11 cellular contexts compared by ENCODE assay signal in genomic region chr15:90882781-90883525, GRCh38. TPM values are rescaled to one million over a fixed set of nuclear protein-coding genes. Genes with fewer than 3 reads are reported as not detected.
DNase-seq lines count a peak whose midpoint lies in the region; ATAC-seq and TF ChIP-seq lines count a peak whose summit lies in the region.
"Had no signal": no experiment of that assay in that cellular context is flagged by ENCODE, and none has a peak within 500 bp of the region (broad histone marks: within the 10 kb centered on the region; RNA-seq: fewer than 3 reads in every experiment).

No MANE protein-coding gene starts in this region.

- H3K4me3 ChIP-seq in IMR-90 (ENCODE audit: insufficient read depth, low read depth, low read length): no peak overlapping the region
- H3K4me3 ChIP-seq in adipocyte (ENCODE audit: low read length): no peak overlapping the region
- H3K4me3 ChIP-seq in right lobe of liver: no peak overlapping the region

- no peak overlapping the region for H2BK15ac ChIP-seq in IMR-90 (ENCODE audit: low read depth, low read length)

- H2AK5ac ChIP-seq in IMR-90 (ENCODE audit: low read depth, low read length): peak overlapping the region; percentile 65; the same call in 1 of the 2 replicates

- peak overlapping the region; percentile 93 to 99; a peak in 3 of 4 replicates for H4K8ac ChIP-seq in IMR-90 (ENCODE audit: low read depth in 2 of 2, low read length in 2 of 2)

- no peak overlapping the region for H3K18ac ChIP-seq in IMR-90 (ENCODE audit: low read depth, low read length)

- BruUV-seq in IMR-90 (replicated peaks; lab: Mats Ljungman, UMichigan): no TSS peak

- no peak overlapping the region for H3K14ac ChIP-seq in IMR-90 (replicated peaks; ENCODE audit: low read depth, low read length)

- peak overlapping the region; percentile 81 for H3K27ac Mint-ChIP-seq in stimulated activated effector memory CD8-positive, alpha-beta T cell treated with anti-CD3 and anti-CD28 coated beads, Interleukin-12 subunit alpha, Interleukin-12 subunit beta, amount 100 ng/mL, for 72 hours
- H3K27ac Mint-ChIP-seq: activated naive CD4-positive, alpha-beta T cell treated with anti-CD3 and anti-CD28 coated beads, Interleukin-2, amount 50 U/mL, for 24 hours had no signal

- peak overlapping the region; percentile 74 for H4K5ac ChIP-seq in IMR-90 (ENCODE audit: low read depth, low read length)

- intact Hi-C loops in IMR-90 (cut with micrococcal nuclease) (no loop called here), right lobe of liver (cut with DNase I) (no loop called here)

- DNase-seq in IMR-90: no peak
- no peak for DNase-seq in adipocyte (ENCODE audit: low read depth)
- DNase-seq in right lobe of liver: peak; percentile 16 to 59 (median 58)
- DNase-seq in stimulated activated effector memory CD8-positive, alpha-beta T cell treated with anti-CD3 and anti-CD28 coated beads, Interleukin-12 subunit alpha, Interleukin-12 subunit beta, amount 100 ng/mL, for 72 hours (ENCODE audit: low spot score in 2 of 2): no peak
- no peak for DNase-seq in UCSD-AML1 (lab: John Stamatoyannopoulos, UW; ENCODE audit: unreplicated experiment)
- no peak for DNase-seq in ureter (ENCODE audit: low spot score)
- DNase-seq in effector CD8-positive, alpha-beta T cell (lab: John Stamatoyannopoulos, UW): no peak
- DNase-seq: KG1, NCI-H510A treated with DMSO at 0.1 percent for 48 hours had no signal

- H3K4me3 Mint-ChIP-seq in stimulated activated effector memory CD8-positive, alpha-beta T cell treated with anti-CD3 and anti-CD28 coated beads, Interleukin-12 subunit alpha, Interleukin-12 subunit beta, amount 100 ng/mL, for 72 hours: peak overlapping the region; percentile 9
- H3K4me3 Mint-ChIP-seq: activated naive CD4-positive, alpha-beta T cell treated with anti-CD3 and anti-CD28 coated beads, Interleukin-2, amount 50 U/mL, for 24 hours had no signal

- H3K36me3 Mint-ChIP-seq in stimulated activated effector memory CD8-positive, alpha-beta T cell treated with anti-CD3 and anti-CD28 coated beads, Interleukin-12 subunit alpha, Interleukin-12 subunit beta, amount 100 ng/mL, for 72 hours: peaks cover 97% of the 10 kb centered on the region

- dilution Hi-C loops in IMR-90 (cut with HindIII; ENCODE audit: low sequenced_read_pairs, unreplicated experiment): no loop called here

- H3K9me3 ChIP-seq in IMR-90 (ENCODE audit: control insufficient read depth, insufficient read depth, low read length) (no peaks in the 10 kb centered on the region), adipocyte (ENCODE audit: control insufficient read depth, low read length) (no peaks in the 10 kb centered on the region), right lobe of liver (no peaks in the 10 kb centered on the region)

- H3K36me3 ChIP-seq in IMR-90 (ENCODE audit: control insufficient read depth, insufficient read depth, low read length) (peaks cover 38% of the 10 kb centered on the region), adipocyte (ENCODE audit: control insufficient read depth, insufficient read depth, low read length, severe bottlenecking) (peaks cover 45% of the 10 kb centered on the region), right lobe of liver (peaks cover 5 to 44% (median 27%) of the 10 kb centered on the region in 4 donors)

- H2BK5ac ChIP-seq in IMR-90 (ENCODE audit: low read depth, low read length, poor library complexity, severe bottlenecking): no peak overlapping the region

- H3K79me1 ChIP-seq in IMR-90 (ENCODE audit: low read depth in 1 of 2, low read length in 2 of 2): peaks cover 9 to 16% of the 10 kb centered on the region in 2 experiments; a peak in 3 of 4 replicates

- no peaks in the 10 kb centered on the region for H3K9me3 Mint-ChIP-seq in stimulated activated effector memory CD8-positive, alpha-beta T cell treated with anti-CD3 and anti-CD28 coated beads, Interleukin-12 subunit alpha, Interleukin-12 subunit beta, amount 100 ng/mL, for 72 hours
- H3K9me3 Mint-ChIP-seq: activated naive CD4-positive, alpha-beta T cell treated with anti-CD3 and anti-CD28 coated beads, Interleukin-2, amount 50 U/mL, for 24 hours had no signal

- H3K27ac ChIP-seq in IMR-90 (ENCODE audit: insufficient read depth, low read length): peak overlapping the region; percentile 67
- H3K27ac ChIP-seq in right lobe of liver: peak overlapping the region; percentile 90 to 99 (median 99)

- no peaks in the 10 kb centered on the region for H4K20me1 ChIP-seq in IMR-90 (ENCODE audit: insufficient read depth, low read length)

- H3K4me1 ChIP-seq in IMR-90 (ENCODE audit: control insufficient read depth, insufficient read depth, low read length): peaks cover 16% of the 10 kb centered on the region
- H3K4me1 ChIP-seq in adipocyte (ENCODE audit: control insufficient read depth, insufficient read depth, low read length): peaks cover 30% of the 10 kb centered on the region
- H3K4me1 ChIP-seq in right lobe of liver: peaks cover 0 to 56% (median 25%) of the 10 kb centered on the region in 4 donors

- CTCF ChIA-PET in IMR-90 (lab: Yijun Ruan, JAX): no interaction called here

- peaks cover 63% of the 10 kb centered on the region for H3K4me1 Mint-ChIP-seq in stimulated activated effector memory CD8-positive, alpha-beta T cell treated with anti-CD3 and anti-CD28 coated beads, Interleukin-12 subunit alpha, Interleukin-12 subunit beta, amount 100 ng/mL, for 72 hours

- H2AK9ac ChIP-seq in IMR-90 (replicated peaks; ENCODE audit: low read depth, low read length, poor library complexity): no peak overlapping the region

- POLR2A ChIA-PET in IMR-90 (lab: Charles Lee; ENCODE audit: unreplicated experiment): no interaction called here

- H2BK120ac ChIP-seq in IMR-90 (ENCODE audit: low read depth, low read length): no peak overlapping the region

- TF ChIP-seq POLR2A in IMR-90 (IDR thresholded peaks at IDR 0.05; ENCODE audit: low read depth, low read length): no peak
- TF ChIP-seq POLR2A in right lobe of liver (IDR thresholded peaks at IDR 0.05): no peak

- no peak overlapping the region for H3K56ac ChIP-seq in IMR-90 (ENCODE audit: extremely low read depth, insufficient read depth, low read length)

- no peak for TF ChIP-seq CTCF in IMR-90 (conservative IDR thresholded peaks at IDR 0.05; ENCODE audit: low read depth, low read length)
- no peak for TF ChIP-seq CTCF in right lobe of liver (IDR thresholded peaks at IDR 0.05)

- no peaks in the 10 kb centered on the region for H3K9me1 ChIP-seq in IMR-90 (ENCODE audit: insufficient read depth, low read length)

- H3K9ac ChIP-seq in IMR-90 (ENCODE audit: low read depth, low read length) (no peak overlapping the region), adipocyte (ENCODE audit: low read length) (peak overlapping the region; percentile 90)

- H3K23ac ChIP-seq in IMR-90 (ENCODE audit: low read depth, low read length): no peak overlapping the region

- no peak for TF ChIP-seq RAD21 in IMR-90 (IDR thresholded peaks at IDR 0.05; ENCODE audit: low read length)

- H2AFZ ChIP-seq in IMR-90 (replicated peaks; ENCODE audit: low read length, poor library complexity): no peak overlapping the region

- H3K27me3 ChIP-seq in IMR-90 (ENCODE audit: control insufficient read depth, insufficient read depth, low read length): no peaks in the 10 kb centered on the region
- H3K27me3 ChIP-seq in adipocyte (replicated peaks; ENCODE audit: control insufficient read depth, insufficient read depth, low read length): no peaks in the 10 kb centered on the region
- no peaks in the 10 kb centered on the region for H3K27me3 ChIP-seq in right lobe of liver

- peak overlapping the region; percentile 71; the same call in 1 of the 2 replicates for H3K4ac ChIP-seq in IMR-90 (ENCODE audit: low read depth, low read length)

- no peak for ATAC-seq in IMR-90 (ENCODE audit: low read depth)
- no peak for ATAC-seq in right lobe of liver
- ATAC-seq in stimulated activated effector memory CD8-positive, alpha-beta T cell treated with anti-CD3 and anti-CD28 coated beads, Interleukin-12 subunit alpha, Interleukin-12 subunit beta, amount 100 ng/mL, for 72 hours: peak; percentile 9
- ATAC-seq in GM19395 (IDR thresholded peaks at IDR 0.05; ENCODE audit: unreplicated experiment): no peak

- in situ Hi-C loops in IMR-90 (cut with MboI; ENCODE audit: low sequenced_read_pairs): loop anchor here (10.0 to 25.0 kb wide), 2 partner anchors 388 to 571 kb away; no protein-coding TSS in a partner anchor

- H2BK20ac ChIP-seq in IMR-90 (ENCODE audit: low read depth, low read length): no peak overlapping the region

- 0 out of 2 replicates have a peak overlapping the region, but pooled peaks have one; percentile 25 for H4K91ac ChIP-seq in IMR-90 (ENCODE audit: insufficient read depth, low read depth, low read length)

- H3K4me2 ChIP-seq in IMR-90 (ENCODE audit: low read depth, low read length): no peak overlapping the region

- WGBS in IMR-90 (ENCODE audit: extremely low coverage in 2 of 2, insufficient read length in 1 of 2), 2 experiments: 100% methylated on average over 1 of the region's 13 CpGs; no CpG with 5 or more reads in 1 of the 2 experiments
- 3% methylated on average over 6 of the region's 13 CpGs for WGBS in right lobe of liver (ENCODE audit: insufficient coverage, low coverage, low lambda C conversion rate, missing lambda C conversion rate)

RNA-seq across cellular contexts. Expression of gene FES, which starts 1.4 kb away (rescaled TPM):
- total RNA-seq in IMR-90 (2012; rRNA removed) (9.7 and 11.7 TPM in 2 replicates), right lobe of liver (10 to 100 TPM; 11.5 to 36.5 (median 18.5) TPM), ureter (36.2 TPM)
- 10.5 and 12.5 TPM in 2 replicates for polyA plus RNA-seq in IMR-90 (2012; rRNA removed)
- 7.8 and 7.9 TPM in 2 replicates for polyA plus RNA-seq in IMR-90 (2012; cell fraction: cytosol; rRNA removed)
- polyA plus RNA-seq in IMR-90 (2012; cell fraction: nucleus; rRNA removed; ENCODE audit: low replicate concordance): 61.9 and 147 TPM in 2 replicates

RNA-seq across cellular contexts. Expression of gene FURIN, which starts 14.6 kb away (rescaled TPM):
- total RNA-seq in IMR-90 (2012; rRNA removed): 30.8 and 34.8 TPM in 2 replicates
- 54.3 and 59.5 TPM in 2 replicates for polyA plus RNA-seq in IMR-90 (2012; rRNA removed)
- 63.9 and 93.8 TPM in 2 replicates for polyA plus RNA-seq in IMR-90 (2012; cell fraction: cytosol; rRNA removed)
- polyA plus RNA-seq in IMR-90 (2012; cell fraction: nucleus; rRNA removed; ENCODE audit: low replicate concordance): 31.1 and 62.0 TPM in 2 replicates
- total RNA-seq in right lobe of liver: 100 to 1,000 TPM; 122 to 232 (median 189) TPM
- 41.3 TPM for total RNA-seq in ureter

RNA-seq across cellular contexts. Expression of gene MAN2A2, which starts 20.1 kb away (rescaled TPM):
- total RNA-seq in IMR-90 (2012; rRNA removed): 3.4 and 6.1 TPM in 2 replicates
- polyA plus RNA-seq in IMR-90 (2012; rRNA removed): 52.5 and 55.5 TPM in 2 replicates
- polyA plus RNA-seq in IMR-90 (2012; cell fraction: cytosol; rRNA removed): 22.5 and 26.8 TPM in 2 replicates
- 104 and 294 TPM in 2 replicates for polyA plus RNA-seq in IMR-90 (2012; cell fraction: nucleus; rRNA removed; ENCODE audit: low replicate concordance)
- 10 to 100 TPM; 41.4 to 91.6 (median 59.8) TPM for total RNA-seq in right lobe of liver
- 58.5 TPM for total RNA-seq in ureter

RNA-seq across cellular contexts. Expression of gene HDDC3, which starts 49.4 kb away (rescaled TPM):
- total RNA-seq in IMR-90 (2012; rRNA removed) (7.2 and 7.9 TPM in 2 replicates), right lobe of liver (10 to 100 TPM in 4 of 6 experiments, 1 to 10 TPM in 2; 8.8 to 17.6 (median 11.5) TPM), ureter (19.5 TPM)
- 10.7 and 10.8 TPM in 2 replicates for polyA plus RNA-seq in IMR-90 (2012; rRNA removed)
- 13.8 and 14.7 TPM in 2 replicates for polyA plus RNA-seq in IMR-90 (2012; cell fraction: cytosol; rRNA removed)
- 11.7 and 12.4 TPM in 2 replicates for polyA plus RNA-seq in IMR-90 (2012; cell fraction: nucleus; rRNA removed; ENCODE audit: low replicate concordance)

RNA-seq across cellular contexts. Expression of gene UNC45A, which starts 52.1 kb away (rescaled TPM):
- total RNA-seq in IMR-90 (2012; rRNA removed) (85.3 and 100 TPM in 2 replicates), right lobe of liver (10 to 100 TPM; 13.3 to 33.0 (median 25.4) TPM), ureter (77.0 TPM)
- 68.9 and 77.5 TPM in 2 replicates for polyA plus RNA-seq in IMR-90 (2012; rRNA removed)
- polyA plus RNA-seq in IMR-90 (2012; cell fraction: cytosol; rRNA removed): 58.6 and 77.5 TPM in 2 replicates
- 120 and 174 TPM in 2 replicates for polyA plus RNA-seq in IMR-90 (2012; cell fraction: nucleus; rRNA removed; ENCODE audit: low replicate concordance)

Comparison
In these comparisons a context has a peak if more than half of its experiments do, and no peak if none do; other contexts are left out.
1. DNase-seq: peak in right lobe of liver (3 of 3); none in IMR-90 (single experiment), adipocyte (single experiment), stimulated activated effector memory CD8-positive, alpha-beta T cell treated with anti-CD3 and anti-CD28 coated beads, Interleukin-12 subunit alpha, Interleukin-12 subunit beta, amount 100 ng/mL, for 72 hours (0 of 2), UCSD-AML1 (single experiment), ureter (single experiment) and effector CD8-positive, alpha-beta T cell (single experiment).